ENCODE assay signal across 9 cellular contexts in genomic region chr19:13844130-13844631, GRCh38. TPM values are rescaled to one million over a fixed set of nuclear protein-coding genes. Genes with fewer than 3 reads are reported as not detected.
DNase-seq lines count a peak whose midpoint lies in the region; ATAC-seq and TF ChIP-seq lines count a peak whose summit lies in the region.
"Had no signal": no experiment of that assay in that cellular context is flagged by ENCODE, and none has a peak within 500 bp of the region (broad histone marks: within the 10 kb centered on the region; RNA-seq: fewer than 3 reads in every experiment).

No MANE protein-coding gene starts in this region.

- H3K4me2 ChIP-seq in skeletal muscle satellite cell (ENCODE audit: low read length), result no peak overlapping the region

- peaks cover 4% of the 10 kb centered on the region for H3K36me3 Mint-ChIP-seq in T-helper 17 cell (ENCODE audit: low read depth)

- H3K36me3 ChIP-seq in GM06990 (ENCODE audit: control insufficient read depth, insufficient read depth, low read length) (no peaks in the 10 kb centered on the region), skeletal muscle satellite cell (ENCODE audit: insufficient read depth, low read length) (peaks cover 18% of the 10 kb centered on the region)

- peak overlapping the region; percentile 96 for H3K4me3 Mint-ChIP-seq in T-helper 17 cell

- H3K4me3 ChIP-seq in GM06990 (replicated peaks; ENCODE audit: low read depth, low read length) (no peak overlapping the region), skeletal muscle satellite cell (ENCODE audit: low read length) (no peak overlapping the region)

- H3K4me1 ChIP-seq in foreskin keratinocyte, result peaks cover 15% of the 10 kb centered on the region
- H3K4me1 ChIP-seq in skeletal muscle satellite cell (ENCODE audit: control insufficient read depth, insufficient read depth, low read length), result peaks cover 45% of the 10 kb centered on the region

- TF ChIP-seq CTCF in GM06990 (IDR thresholded peaks at IDR 0.05; ENCODE audit: insufficient read depth, low read length, poor library complexity, severe bottlenecking) (peak; percentile 21), foreskin keratinocyte (conservative IDR thresholded peaks at IDR 0.05) (peak; percentile 53)

- H3K27ac Mint-ChIP-seq in T-helper 17 cell, result peak overlapping the region; percentile 100

- intact Hi-C loops in head of caudate nucleus (cut with DNase I), result no loop called here

- no peaks in the 10 kb centered on the region for H3K27me3 ChIP-seq in GM06990 (replicated peaks; ENCODE audit: control insufficient read depth, insufficient read depth, low read length)
- no peaks in the 10 kb centered on the region for H3K27me3 ChIP-seq in foreskin keratinocyte
- no peaks in the 10 kb centered on the region for H3K27me3 ChIP-seq in skeletal muscle satellite cell (ENCODE audit: control insufficient read depth, insufficient read depth, low read length)

- ATAC-seq in T-helper 17 cell (no peak), foreskin keratinocyte (peak; percentile 18), HG02840 (IDR thresholded peaks at IDR 0.05; ENCODE audit: low FRiP score, unreplicated experiment) (no peak)

- H3K27ac ChIP-seq in foreskin keratinocyte, result peak overlapping the region; percentile 98

- no peak for DNase-seq in GM06990 (ENCODE audit: extremely low read depth, insufficient read length)
- DNase-seq in T-helper 17 cell, result peak in 1 of 3 donors; percentile 40
- peak; percentile 91 to 96 for DNase-seq in foreskin keratinocyte
- DNase-seq in iPS-NIHi11 (ENCODE audit: low spot score), result no peak
- DNase-seq in nucleus accumbens (lab: John Stamatoyannopoulos, UW), result no peak
- DNase-seq in head of caudate nucleus, result no peak
- DNase-seq: amniotic stem cell had no signal

- no peaks in the 10 kb centered on the region for H3K9me3 ChIP-seq in T-helper 17 cell (ENCODE audit: control insufficient read depth, low read length, poor library complexity, severe bottlenecking)
- no peaks in the 10 kb centered on the region for H3K9me3 ChIP-seq in skeletal muscle satellite cell (replicated peaks; ENCODE audit: low read length)

- peak overlapping the region; percentile 87 for H3K9ac ChIP-seq in skeletal muscle satellite cell (ENCODE audit: low read depth, low read length)

- peaks cover 50% of the 10 kb centered on the region for H3K4me1 Mint-ChIP-seq in T-helper 17 cell

- no peaks in the 10 kb centered on the region for H3K27me3 Mint-ChIP-seq in T-helper 17 cell

RNA-seq across cellular contexts. Expression of gene NANOS3, which starts 32.8 kb away (rescaled TPM):
- total RNA-seq in T-helper 17 cell (1 to 10 TPM in 1 of 2 donors, under 1 TPM in 1; 0.60 to 2.6 TPM), foreskin keratinocyte (0.56 and 1.2 TPM in 2 replicates)
- polyA plus RNA-seq in foreskin keratinocyte, result 0.64 and 1.3 TPM in 2 replicates
- total RNA-seq in skeletal muscle satellite cell (2012; rRNA removed), result not detected in 2 replicates

RNA-seq across cellular contexts. Expression of gene ZSWIM4, which starts 48.9 kb away (rescaled TPM):
- total RNA-seq in T-helper 17 cell (1 to 10 TPM; 4.2 to 5.3 TPM), foreskin keratinocyte (4.3 and 5.6 TPM in 2 replicates)
- 2.1 and 3.1 TPM in 2 replicates for polyA plus RNA-seq in foreskin keratinocyte
- 2.8 and 3.5 TPM in 2 replicates for total RNA-seq in skeletal muscle satellite cell (2012; rRNA removed)

Comparison
In these comparisons a context has a peak if more than half of its experiments do, and no peak if none do; other contexts are left out.
1. DNase-seq: peak in foreskin keratinocyte (2 of 2); none in GM06990 (single experiment), iPS-NIHi11 (single experiment), nucleus accumbens (0 of 56) and head of caudate nucleus (0 of 42).